ENCODE assay signal across 22 cellular contexts in genomic region chr4:13698296-13698695, GRCh38.
"Had no signal": no experiment of that assay in that cellular context is flagged by ENCODE, and none has a peak within 500 bp of the region (broad histone marks: within the 10 kb centered on the region; RNA-seq: fewer than 3 reads in every experiment).

No MANE protein-coding gene starts in this region.

- FAIRE-seq: HTR-8/SVneo, RCC 7860 had no signal

- H3K4me3 ChIP-seq: MG63, SJSA1, SK-N-MC had no signal

- H3K27ac ChIP-seq: HL-60, SJSA1, SK-N-MC had no signal

- H3K27me3 ChIP-seq: MG63, SJSA1 had no signal

- H3K4me1 ChIP-seq: SJSA1 had no signal

- H3K9me3 ChIP-seq: MG63, SJSA1 had no signal

- DNase-seq: KBM-7, MG63, NCI-H1092, NCI-H1105 treated with DMSO at 0.1 percent for 48 hours, NCI-H1417 treated with DMSO at 0.1 percent for 48 hours, NCI-H146, NCI-H1694 treated with DMSO at 0.1 percent for 48 hours, NCI-H1930, NCI-H2081, NCI-H2107, NCI-H2227 treated with DMSO at 0.1 percent for 48 hours, NCI-H524, NCI-H526 treated with DMSO at 0.1 percent for 48 hours, NCI-H748 treated with DMSO at 0.1 percent for 48 hours, Right ventricle myocardium superior, RPMI8226, SIG-M5 had no signal

- H3K36me3 ChIP-seq: MG63, SJSA1 had no signal
